Comparison of ENCODE assay signal across 32 cellular contexts in genomic region chr10:126065751-126066150, GRCh38.
A peak's percentile ranks its signal among the peaks of the same experiment; 100 is the strongest.
DNase-seq lines count a peak whose midpoint lies in the region; TF ChIP-seq lines count a peak whose summit lies in the region.
"Had no signal": no experiment of that assay in that cellular context is flagged by ENCODE, and none has a peak within 500 bp of the region (broad histone marks: within the 10 kb centered on the region; RNA-seq: fewer than 3 reads in every experiment).

No MANE protein-coding gene starts in this region.

- H3K9me3 ChIP-seq in mammary epithelial cell (replicated peaks; ENCODE audit: insufficient read depth, low read length) = no peaks in the 10 kb centered on the region
- no peaks in the 10 kb centered on the region for H3K9me3 ChIP-seq in breast epithelium
- no peaks in the 10 kb centered on the region for H3K9me3 ChIP-seq in neural progenitor cell (ENCODE audit: low read depth)
- H3K9me3 ChIP-seq: body of pancreas, lower lobe of right lung, mucosa of descending colon, pancreas, right atrium auricular region, suprapubic skin, upper lobe of right lung had no signal

- 7% methylated on average over 3 of the region's 4 CpGs for WGBS in mammary epithelial cell (ENCODE audit: low coverage, missing lambda C conversion rate)

- H3K4me2 ChIP-seq in mammary epithelial cell (ENCODE audit: insufficient read depth, low read depth, low read length) (no peak overlapping the region), neural progenitor cell (no peak overlapping the region)
- H3K4me2 ChIP-seq: GM23338 had no signal

- no peak for TF ChIP-seq POLR2A in breast epithelium (IDR thresholded peaks at IDR 0.05)

- intact Hi-C loops in mammary epithelial cell (cut with micrococcal nuclease) = no loop called here
- intact Hi-C loops in breast epithelium (cut with DNase I; ENCODE audit: low total_unique reads) = no loop called here

- no peaks in the 10 kb centered on the region for H3F3A ChIP-seq in neural progenitor cell (ENCODE audit: low read depth)

- H3K4me3 Mint-ChIP-seq in chondrocyte (ENCODE audit: unreplicated experiment) (no peak overlapping the region), neural progenitor cell (no peak overlapping the region)
- H3K4me3 Mint-ChIP-seq: activated CD4-positive, alpha-beta memory T cell treated with anti-CD3 and anti-CD28 coated beads, Interleukin-2, amount 10 ng/mL, durations not matched to agents 7 days and 5 days; activated naive CD4-positive, alpha-beta T cell treated with anti-CD3 and anti-CD28 coated beads for 36 hours; activated T-helper 1 cell treated with anti-CD3 and anti-CD28 coated beads, Interleukin-12 subunit alpha, Interleukin-12 subunit beta, Interleukin-2, Interleukin-4 antibody, amounts not matched to agents 30 ng/mL and 10 ng/mL and 1 ng/mL, durations not matched to agents 14 hours and 24 hours and 36 hours; GM23338; nephron progenitor cell had no signal

- H3K9ac ChIP-seq in mammary epithelial cell (ENCODE audit: insufficient read depth, low read length) (no peak overlapping the region), neural progenitor cell (no peak overlapping the region)

- no peak overlapping the region for H3K4me3 ChIP-seq in mammary epithelial cell (replicated peaks in 1 of 3; ENCODE audit: insufficient read depth in 1 of 3, low read depth in 2 of 3, low read length in 3 of 3)
- no peak overlapping the region for H3K4me3 ChIP-seq in breast epithelium
- no peak overlapping the region for H3K4me3 ChIP-seq in neural progenitor cell
- H3K4me3 ChIP-seq: body of pancreas, GM23338, heart right ventricle, lower lobe of right lung, mucosa of descending colon, pancreas, right atrium auricular region, suprapubic skin, upper lobe of right lung had no signal

- TF ChIP-seq CTCF in mammary epithelial cell (conservative IDR thresholded peaks at IDR 0.05 in 1 of 2, IDR thresholded peaks at IDR 0.05 in 1 of 2; ENCODE audit: extremely low read depth in 1 of 2, insufficient read depth in 1 of 2, low read depth in 1 of 2, low read length in 2 of 2) = no peak
- no peak for TF ChIP-seq CTCF in breast epithelium (IDR thresholded peaks at IDR 0.05)
- TF ChIP-seq CTCF in chondrocyte (IDR thresholded peaks at IDR 0.05) = no peak
- no peak for TF ChIP-seq CTCF in neural progenitor cell (IDR thresholded peaks at IDR 0.05)

- H4K20me1 ChIP-seq in mammary epithelial cell (ENCODE audit: insufficient read depth, low read length) = no peaks in the 10 kb centered on the region
- H4K20me1 ChIP-seq in neural progenitor cell (ENCODE audit: low read depth) = no peaks in the 10 kb centered on the region

- in situ Hi-C loops in mammary epithelial cell (cut with MboI; ENCODE audit: low sequenced_read_pairs in 2 of 2) = no loop called here

- peaks cover 46% of the 10 kb centered on the region for H3K4me1 ChIP-seq in mammary epithelial cell (ENCODE audit: insufficient read depth, low read length)
- no peaks in the 10 kb centered on the region for H3K4me1 ChIP-seq in breast epithelium
- H3K4me1 ChIP-seq in neural progenitor cell = peaks cover 18% of the 10 kb centered on the region

- H3K9me3 Mint-ChIP-seq in chondrocyte (ENCODE audit: low read depth) (peaks cover 3% of the 10 kb centered on the region), neural progenitor cell (peaks cover 5% of the 10 kb centered on the region)
- H3K9me3 Mint-ChIP-seq: activated CD4-positive, alpha-beta memory T cell treated with anti-CD3 and anti-CD28 coated beads, Interleukin-2, amount 10 ng/mL, durations not matched to agents 7 days and 5 days; activated naive CD4-positive, alpha-beta T cell treated with anti-CD3 and anti-CD28 coated beads for 36 hours; activated T-helper 1 cell treated with anti-CD3 and anti-CD28 coated beads, Interleukin-12 subunit alpha, Interleukin-12 subunit beta, Interleukin-2, Interleukin-4 antibody, amounts not matched to agents 30 ng/mL and 10 ng/mL and 1 ng/mL, durations not matched to agents 14 hours and 24 hours and 36 hours; GM23338 had no signal

- H3K79me2 ChIP-seq in mammary epithelial cell (ENCODE audit: insufficient read depth, low read length) (no peaks in the 10 kb centered on the region), neural progenitor cell (ENCODE audit: low read depth) (no peaks in the 10 kb centered on the region)

- BruUV-seq in mammary epithelial cell (replicated peaks; lab: Mats Ljungman, UMichigan) = TSS peak; percentile 39

- H3K36me3 Mint-ChIP-seq in chondrocyte (ENCODE audit: low read depth) (peaks cover 17% of the 10 kb centered on the region), neural progenitor cell (no peaks in the 10 kb centered on the region)

- H3K36me3 ChIP-seq in mammary epithelial cell (ENCODE audit: insufficient read depth, low read length) = no peaks in the 10 kb centered on the region
- no peaks in the 10 kb centered on the region for H3K36me3 ChIP-seq in breast epithelium
- H3K36me3 ChIP-seq in neural progenitor cell = no peaks in the 10 kb centered on the region
- H3K36me3 ChIP-seq: heart right ventricle, lower lobe of right lung, pancreas, right atrium auricular region, suprapubic skin, upper lobe of right lung had no signal

- H3K27me3 Mint-ChIP-seq in chondrocyte (ENCODE audit: low read depth) = no peaks in the 10 kb centered on the region
- peaks cover 8% of the 10 kb centered on the region for H3K27me3 Mint-ChIP-seq in neural progenitor cell (ENCODE audit: insufficient read depth, low read depth)
- H3K27me3 Mint-ChIP-seq: activated CD4-positive, alpha-beta memory T cell treated with anti-CD3 and anti-CD28 coated beads, Interleukin-2, amount 10 ng/mL, durations not matched to agents 7 days and 5 days had no signal

- H3K27ac ChIP-seq in mammary epithelial cell (ENCODE audit: insufficient read depth, low read depth, low read length) = no peak overlapping the region
- no peak overlapping the region for H3K27ac ChIP-seq in breast epithelium
- no peak overlapping the region for H3K27ac ChIP-seq in neural progenitor cell
- H3K27ac ChIP-seq: body of pancreas, heart right ventricle, lower lobe of right lung, pancreas, right atrium auricular region, suprapubic skin, upper lobe of right lung had no signal

- H3K27ac Mint-ChIP-seq in chondrocyte (ENCODE audit: unreplicated experiment) (peak overlapping the region; percentile 78), neural progenitor cell (no peak overlapping the region)
- H3K27ac Mint-ChIP-seq: activated CD4-positive, alpha-beta memory T cell treated with anti-CD3 and anti-CD28 coated beads, Interleukin-2, amount 10 ng/mL, durations not matched to agents 7 days and 5 days; activated naive CD4-positive, alpha-beta T cell treated with anti-CD3 and anti-CD28 coated beads for 36 hours; activated T-helper 1 cell treated with anti-CD3 and anti-CD28 coated beads, Interleukin-12 subunit alpha, Interleukin-12 subunit beta, Interleukin-2, Interleukin-4 antibody, amounts not matched to agents 30 ng/mL and 10 ng/mL and 1 ng/mL, durations not matched to agents 14 hours and 24 hours and 36 hours; GM23338; nephron progenitor cell had no signal

- H3K4me1 Mint-ChIP-seq in chondrocyte (ENCODE audit: low read depth) = peaks cover 56% of the 10 kb centered on the region
- H3K4me1 Mint-ChIP-seq in neural progenitor cell = peaks cover 31% of the 10 kb centered on the region
- H3K4me1 Mint-ChIP-seq: activated CD4-positive, alpha-beta memory T cell treated with anti-CD3 and anti-CD28 coated beads, Interleukin-2, amount 10 ng/mL, durations not matched to agents 7 days and 5 days had no signal

- dilution Hi-C loops in mammary epithelial cell (cut with HindIII; ENCODE audit: low sequenced_read_pairs) = no loop called here

- peak; percentile 63 for DNase-seq in mammary epithelial cell
- DNase-seq in breast epithelium (ENCODE audit: low spot score in 2 of 2) = no peak
- no peak for DNase-seq in chondrocyte (ENCODE audit: low spot score)
- peak; percentile 63 for DNase-seq in kidney tubule cell (ENCODE audit: low spot score)
- DNase-seq in NOMO-1 treated with DMSO at 0.1 percent for 48 hours (lab: John Stamatoyannopoulos, UW; ENCODE audit: unreplicated experiment) = no peak
- DNase-seq in epidermal melanocyte (ENCODE audit: insufficient read length, low spot score) = no peak
- DNase-seq in iPS-NIHi11 (ENCODE audit: low spot score) = no peak
- no peak for DNase-seq in neural progenitor cell (ENCODE audit: low spot score)
- DNase-seq: 8988T; activated CD4-positive, alpha-beta memory T cell treated with anti-CD3 and anti-CD28 coated beads, Interleukin-2, amount 10 ng/mL, durations not matched to agents 7 days and 5 days; activated CD4-positive, alpha-beta T cell treated with anti-CD3 and anti-CD28 coated beads for 1 hour; activated CD8-positive, alpha-beta memory T cell treated with anti-CD3 and anti-CD28 coated beads, Interleukin-2, amount 50 U/mL, for 4 hours; activated naive CD4-positive, alpha-beta T cell treated with anti-CD3 and anti-CD28 coated beads for 36 hours; body of pancreas; DND-41; effector memory CD4-positive, alpha-beta T cell; foreskin melanocyte; heart right ventricle; lower lobe of right lung; mucosa of descending colon; NCI-H1092; NCI-H1694; NCI-H446 treated with DMSO at 0.1 percent for 48 hours; nephron progenitor cell; pancreas; stimulated activated CD4-positive, alpha-beta T cell treated with anti-CD3 and anti-CD28 coated beads, Interleukin-1b, Interleukin-23, amount 100 ng/mL, for 48 hours; stimulated activated naive CD4-positive, alpha-beta T cell treated with Interleukin-2 at 50 U/mL for 16 hours; upper lobe of right lung had no signal

- H3K27me3 ChIP-seq in mammary epithelial cell (ENCODE audit: insufficient read depth, low read length) (no peaks in the 10 kb centered on the region), breast epithelium (no peaks in the 10 kb centered on the region), neural progenitor cell (no peaks in the 10 kb centered on the region)
- H3K27me3 ChIP-seq: body of pancreas, pancreas, right atrium auricular region, suprapubic skin, upper lobe of right lung had no signal

- peak overlapping the region; percentile 34 for H2AFZ ChIP-seq in mammary epithelial cell (ENCODE audit: low read depth, low read length)
- H2AFZ ChIP-seq in neural progenitor cell (replicated peaks) = no peak overlapping the region
- H2AFZ ChIP-seq: GM23338 had no signal

- CTCF ChIA-PET in mammary epithelial cell (lab: Charles Lee; ENCODE audit: low non-redundant PET) = no interaction called here

Comparison
In these comparisons a context has a peak if more than half of its experiments do, and no peak if none do; other contexts are left out.
1. DNase-seq: peak in mammary epithelial cell (single experiment) and kidney tubule cell (single experiment); none in breast epithelium (0 of 2), chondrocyte (single experiment), NOMO-1 treated with DMSO at 0.1 percent for 48 hours (single experiment), epidermal melanocyte (single experiment), iPS-NIHi11 (single experiment) and neural progenitor cell (single experiment).